ENCODE assay signal across 8 cellular contexts in the genomic region with DNA sequence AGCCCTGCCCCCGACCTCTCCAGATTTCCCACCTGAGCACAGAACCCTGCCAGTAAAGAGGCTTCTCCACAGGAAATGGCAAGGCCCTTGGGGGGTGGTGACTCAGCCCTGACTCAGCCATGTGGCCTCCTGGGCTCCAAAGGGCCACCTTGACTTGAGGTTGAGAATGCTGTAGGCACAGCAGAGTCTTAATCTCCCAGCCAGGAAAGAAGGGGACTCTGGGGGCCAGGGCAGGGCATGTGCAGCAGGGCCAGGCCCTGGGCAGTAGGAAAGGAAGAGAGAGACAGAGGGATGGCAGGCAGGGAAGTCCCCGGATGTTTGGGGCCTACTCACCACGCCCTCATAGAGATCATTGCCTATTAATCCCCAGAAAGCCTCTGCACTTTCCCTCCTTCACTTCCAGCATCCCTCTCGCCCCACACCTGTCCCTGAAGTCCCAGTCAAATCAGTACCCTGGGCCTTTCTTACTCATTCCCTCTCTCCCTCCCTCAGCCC. TPM values are rescaled to one million over a fixed set of nuclear protein-coding genes. Genes with fewer than 3 reads are reported as not detected.
DNase-seq lines count a peak whose midpoint lies in the region; ATAC-seq and TF ChIP-seq lines count a peak whose summit lies in the region.

No MANE protein-coding gene starts in this region.

- H3K4me1 ChIP-seq in GM23248 (ENCODE audit: insufficient read depth) (peaks cover 66% of the 10 kb centered on the region), adipocyte (ENCODE audit: control insufficient read depth, insufficient read depth, low read length) (peaks cover 32% of the 10 kb centered on the region), psoas muscle (peaks cover 4% of the 10 kb centered on the region)

- H3K9ac ChIP-seq in GM23248 (no peak overlapping the region), adipocyte (ENCODE audit: low read length) (no peak overlapping the region)

- no peaks in the 10 kb centered on the region for H4K20me1 ChIP-seq in GM23248 (ENCODE audit: insufficient read depth)

- in situ Hi-C loops in GM23248 (cut with MboI) = no loop called here

- TF ChIP-seq CTCF in psoas muscle (IDR thresholded peaks at IDR 0.05) = no peak

- WGBS in GM23248 (ENCODE audit: low coverage in 1 of 2, low lambda C conversion rate in 2 of 2, missing lambda C conversion rate in 2 of 2), 2 experiments = 46 to 55% methylated on average over 4 of the region's 4 CpGs
- WGBS in psoas muscle, 3 donors = 79 to 92% (median 84%) methylated on average over 3 to 4 of the region's 4 CpGs

- H3K4me3 ChIP-seq in GM23248 (no peak overlapping the region), adipocyte (ENCODE audit: low read length) (no peak overlapping the region), psoas muscle (no peak overlapping the region)

- H3K79me2 ChIP-seq in GM23248 (ENCODE audit: insufficient read depth) = peaks cover 28% of the 10 kb centered on the region

- H3K4me2 ChIP-seq in GM23248 (ENCODE audit: unreplicated experiment) = peak overlapping the region; percentile 30

- H3K36me3 ChIP-seq in GM23248 (ENCODE audit: low read depth) (no peaks in the 10 kb centered on the region), adipocyte (ENCODE audit: control insufficient read depth, insufficient read depth, low read length, severe bottlenecking) (no peaks in the 10 kb centered on the region), psoas muscle (ENCODE audit: insufficient read depth in 1 of 2, low read depth in 1 of 2) (no peaks in the 10 kb centered on the region)

- DNase-seq in GM23248 (peak; percentile 86), RPMI8226 (peak; percentile 56), adipocyte (ENCODE audit: low read depth) (peak; percentile 57), psoas muscle (peak in 1 of 2 donors; percentile 49), retina (no peak), amygdala (lab: John Stamatoyannopoulos, UW) (no peak)

- intact Hi-C loops in psoas muscle (cut with DNase I) = no loop called here

- H3K9me2 ChIP-seq in GM23248 (ENCODE audit: insufficient read depth) = no peaks in the 10 kb centered on the region

- H2AFZ ChIP-seq in GM23248 = no peak overlapping the region

- H3K27ac ChIP-seq in GM23248 (peak overlapping the region; percentile 63), psoas muscle (no peak overlapping the region)

- H3K27me3 ChIP-seq in GM23248 (replicated peaks; ENCODE audit: insufficient read depth) = no peaks in the 10 kb centered on the region
- no peaks in the 10 kb centered on the region for H3K27me3 ChIP-seq in adipocyte (replicated peaks; ENCODE audit: control insufficient read depth, insufficient read depth, low read length)
- no peaks in the 10 kb centered on the region for H3K27me3 ChIP-seq in psoas muscle (ENCODE audit: insufficient read depth in 3 of 3, low read length in 2 of 3)

- ATAC-seq in psoas muscle (peak in 3 of 4 donors; percentile 33 to 60 (median 45)), HG02571 (IDR thresholded peaks at IDR 0.05; ENCODE audit: unreplicated experiment) (no peak), GM21367 (IDR thresholded peaks at IDR 0.05; ENCODE audit: unreplicated experiment) (no peak)

- H3K9me3 ChIP-seq in GM23248 (ENCODE audit: low read depth) (no peaks in the 10 kb centered on the region), adipocyte (ENCODE audit: control insufficient read depth, low read length) (no peaks in the 10 kb centered on the region), psoas muscle (no peaks in the 10 kb centered on the region)

- H3F3A ChIP-seq in GM23248 (ENCODE audit: insufficient read depth) = peaks cover 28% of the 10 kb centered on the region

RNA-seq across cellular contexts. Expression of a gene that starts 4.8 kb away (rescaled TPM):
- total RNA-seq in GM23248 (2014; rRNA removed; shearing (Covaris generic)) = 321 and 330 TPM in 2 replicates
- 105 and 111 TPM in 2 replicates for polyA plus RNA-seq in GM23248 (2016; fragmentation: Nextera tagmentation; extraction: Ambion mirVana)
- 10 to 100 TPM in 3 of 4 donors, 1 to 10 TPM in 1; 7.8 to 21.9 (median 15.0) TPM for total RNA-seq in psoas muscle
- 10 to 100 TPM in 1 of 3 donors, 1 to 10 TPM in 2; 4.9 to 21.5 (median 5.6) TPM for polyA plus RNA-seq in psoas muscle

RNA-seq across cellular contexts. Expression of a gene that starts 44.0 kb away (rescaled TPM):
- total RNA-seq in GM23248 (2014; rRNA removed; shearing (Covaris generic)) = 25.9 and 30.2 TPM in 2 replicates
- polyA plus RNA-seq in GM23248 (2016; fragmentation: Nextera tagmentation; extraction: Ambion mirVana) (48.1 and 56.0 TPM in 2 replicates), psoas muscle (10 to 100 TPM; 50.3 to 99.4 (median 55.2) TPM)
- total RNA-seq in psoas muscle = 100 to 1,000 TPM in 2 of 4 donors, 10 to 100 TPM in 2; 79.3 to 213 (median 110) TPM

RNA-seq across cellular contexts. Expression of a gene that starts 56.1 kb away (rescaled TPM):
- total RNA-seq in GM23248 (2014; rRNA removed; shearing (Covaris generic)) = 0.43 and 0.51 TPM in 2 replicates
- polyA plus RNA-seq in GM23248 (2016; fragmentation: Nextera tagmentation; extraction: Ambion mirVana) = 1.0 and 1.4 TPM in 2 replicates
- not detected for total RNA-seq in psoas muscle
- under 1 TPM in 1 of 3 donors, not detected in 2; 0.03 TPM for polyA plus RNA-seq in psoas muscle

Comparison
In these comparisons a context has a peak if more than half of its experiments do, and no peak if none do; other contexts are left out.
1. DNase-seq: peak in GM23248 (single experiment), RPMI8226 (single experiment) and adipocyte (single experiment); none in retina (single experiment) and amygdala (0 of 56).
2. ATAC-seq: peak in psoas muscle (3 of 4); none in HG02571 (single experiment) and GM21367 (single experiment).
3. RNA of a gene that starts 4.8 kb away (total RNA-seq): 321 to 330 TPM in GM23248; 7.8 to 21.9 TPM in psoas muscle; every median in the first group is over 10 times any median in the second.